In genomic region chr4:38818441-38818976, GRCh38 we compare ENCODE assay signal across 13 cellular contexts. TPM values are rescaled to one million over a fixed set of nuclear protein-coding genes. Genes with fewer than 3 reads are reported as not detected.
DNase-seq lines count a peak whose midpoint lies in the region; ATAC-seq, FAIRE-seq and TF ChIP-seq lines count a peak whose summit lies in the region.
"Had no signal": no experiment of that assay in that cellular context is flagged by ENCODE, and none has a peak within 500 bp of the region (broad histone marks: within the 10 kb centered on the region; RNA-seq: fewer than 3 reads in every experiment).

No MANE protein-coding gene starts in this region.

- H3K36me3 ChIP-seq in mammary epithelial cell (ENCODE audit: insufficient read depth, low read length) (no peaks in the 10 kb centered on the region), pancreas (no peaks in the 10 kb centered on the region), mesendoderm (ENCODE audit: control insufficient read depth, insufficient read depth, low read length) (no peaks in the 10 kb centered on the region)

- H3K79me1 ChIP-seq in mesendoderm (ENCODE audit: low read length), result no peaks in the 10 kb centered on the region

- no peak overlapping the region for H2BK15ac ChIP-seq in mesendoderm (replicated peaks; ENCODE audit: low read depth)

- H2BK120ac ChIP-seq in mesendoderm (ENCODE audit: low read depth, low read length), result no peak overlapping the region

- no peak overlapping the region for H3K56ac ChIP-seq in mesendoderm (ENCODE audit: low read length)

- no peak overlapping the region for H3K23ac ChIP-seq in mesendoderm (ENCODE audit: low read length)

- H3K4me2 ChIP-seq in mammary epithelial cell (ENCODE audit: insufficient read depth, low read depth, low read length) (peak overlapping the region; percentile 10), mesendoderm (ENCODE audit: low read length) (no peak overlapping the region)

- FAIRE-seq in pancreas (lab: Jason Lieb, UNC), result no peak

- H3K27me3 ChIP-seq in mammary epithelial cell (ENCODE audit: insufficient read depth, low read length) (no peaks in the 10 kb centered on the region), pancreas (no peaks in the 10 kb centered on the region), mesendoderm (ENCODE audit: insufficient read depth, low read length, poor library complexity) (no peaks in the 10 kb centered on the region)

- CTCF ChIA-PET in mammary epithelial cell (lab: Charles Lee; ENCODE audit: low non-redundant PET), result no interaction called here

- H3K9ac ChIP-seq in mammary epithelial cell (ENCODE audit: insufficient read depth, low read length), result peak overlapping the region; percentile 33
- no peak overlapping the region for H3K9ac ChIP-seq in mesendoderm (ENCODE audit: low read length)

- H3K18ac ChIP-seq in mesendoderm (ENCODE audit: low read length), result no peak overlapping the region

- H4K5ac ChIP-seq in mesendoderm (ENCODE audit: low read length), result no peak overlapping the region

- in situ Hi-C loops in mammary epithelial cell (cut with MboI; ENCODE audit: low sequenced_read_pairs in 2 of 2), result no loop called here

- H4K20me1 ChIP-seq in mammary epithelial cell (ENCODE audit: insufficient read depth, low read length), result no peaks in the 10 kb centered on the region

- dilution Hi-C loops in mammary epithelial cell (cut with HindIII; ENCODE audit: low sequenced_read_pairs), result no loop called here

- H3K4me3 ChIP-seq in mammary epithelial cell (replicated peaks in 1 of 3; ENCODE audit: insufficient read depth in 1 of 3, low read depth in 2 of 3, low read length in 3 of 3) (no peak overlapping the region), pancreas (no peak overlapping the region), mesendoderm (ENCODE audit: low read length) (no peak overlapping the region)

- no TSS peak for BruUV-seq in mammary epithelial cell (replicated peaks; lab: Mats Ljungman, UMichigan)

- H3K79me2 ChIP-seq in mammary epithelial cell (ENCODE audit: insufficient read depth, low read length), result no peaks in the 10 kb centered on the region
- no peaks in the 10 kb centered on the region for H3K79me2 ChIP-seq in mesendoderm (ENCODE audit: control insufficient read depth, insufficient read depth, low read length)

- no peak overlapping the region for H4K8ac ChIP-seq in mesendoderm (ENCODE audit: low read depth, low read length)

- peak overlapping the region; percentile 6 for H2AFZ ChIP-seq in mammary epithelial cell (ENCODE audit: low read depth, low read length)

- WGBS in mammary epithelial cell (ENCODE audit: low coverage, missing lambda C conversion rate), result 0% methylated on average over 2 of the region's 5 CpGs
- WGBS in pancreas, 2 donors, result 53 to 59% methylated on average over 5 of the region's 5 CpGs
- WGBS in mesendoderm (ENCODE audit: extremely low coverage, insufficient coverage, low lambda C conversion rate), result no CpG with 5 or more reads among the region's 5 CpGs

- H3K4ac ChIP-seq in mesendoderm (ENCODE audit: low read depth, low read length), result no peak overlapping the region

- intact Hi-C loops in mammary epithelial cell (cut with micrococcal nuclease) (no loop called here), pancreas (cut with DNase I) (no loop called here), head of caudate nucleus (cut with DNase I) (no loop called here)

- ATAC-seq in GM19452 (IDR thresholded peaks at IDR 0.05; ENCODE audit: unreplicated experiment), result peak; percentile 51
- ATAC-seq in HG03097 (IDR thresholded peaks at IDR 0.05; ENCODE audit: low FRiP score, unreplicated experiment), result peak; percentile 41
- no peak for ATAC-seq in pancreas
- ATAC-seq: natural killer cell had no signal

- H2AK5ac ChIP-seq in mesendoderm (ENCODE audit: low read length), result no peak overlapping the region

- H3K9me3 ChIP-seq in mammary epithelial cell (replicated peaks; ENCODE audit: insufficient read depth, low read length) (no peaks in the 10 kb centered on the region), pancreas (no peaks in the 10 kb centered on the region)

- no peak overlapping the region for H2BK5ac ChIP-seq in mesendoderm (ENCODE audit: low read length)

- peak overlapping the region; percentile 73 for H3K27ac ChIP-seq in mammary epithelial cell (ENCODE audit: insufficient read depth, low read depth, low read length)
- peak overlapping the region in 1 of 4 donors; percentile 2 for H3K27ac ChIP-seq in pancreas
- no peak overlapping the region for H3K27ac ChIP-seq in mesendoderm (ENCODE audit: low read depth, low read length)

- 0 out of 3 replicates have a peak, but pooled peaks have one; percentile 1 for TF ChIP-seq CTCF in GM12872 (IDR thresholded peaks at IDR 0.05; ENCODE audit: insufficient read depth, low read depth, low read length)
- TF ChIP-seq CTCF in mammary epithelial cell (conservative IDR thresholded peaks at IDR 0.05 in 1 of 2, IDR thresholded peaks at IDR 0.05 in 1 of 2; ENCODE audit: extremely low read depth in 1 of 2, insufficient read depth in 1 of 2, low read depth in 1 of 2, low read length in 2 of 2), result no peak
- TF ChIP-seq CTCF in pancreas (IDR thresholded peaks at IDR 0.05), result no peak

- DNase-seq in mammary epithelial cell (peak; percentile 98), GM19238 (ENCODE audit: insufficient read length, low spot score) (no peak), pancreas (no peak), mesendoderm (no peak), head of caudate nucleus (no peak)
- DNase-seq: activated effector memory CD4-positive, alpha-beta T cell treated with Interleukin-2 at 50 U/mL for 16 hours; CD4-positive, alpha-beta T cell; glutamatergic neuron; natural killer cell; stimulated activated CD4-positive, alpha-beta T cell treated with anti-CD3 and anti-CD28 coated beads, Interleukin-4, amount 100 ng/mL, for 24 hours had no signal

- H3K4me1 ChIP-seq in mammary epithelial cell (ENCODE audit: insufficient read depth, low read length), result peaks cover 26% of the 10 kb centered on the region
- no peaks in the 10 kb centered on the region for H3K4me1 ChIP-seq in pancreas
- no peaks in the 10 kb centered on the region for H3K4me1 ChIP-seq in mesendoderm (ENCODE audit: control insufficient read depth, low read depth, low read length)

RNA-seq across cellular contexts. Expression of gene TLR1, which starts 13.9 kb away (rescaled TPM):
- total RNA-seq in mammary epithelial cell, result 1 to 10 TPM in 1 of 2 donors, under 1 TPM in 1; 0.49 to 3.7 TPM
- polyA plus RNA-seq in mammary epithelial cell, result 0.40 TPM
- polyA minus RNA-seq in mammary epithelial cell, result not detected
- total RNA-seq in pancreas, result 10 to 100 TPM in 2 of 6 donors, 1 to 10 TPM in 4; 3.7 to 25.3 (median 7.4) TPM
- 1 to 10 TPM; 1.3 to 1.4 TPM for polyA plus RNA-seq in pancreas
- polyA plus RNA-seq in mesendoderm (2013, experiment 1 of 2), result not detected
- 0.01 TPM for polyA plus RNA-seq in mesendoderm (2013, experiment 2 of 2)

RNA-seq across cellular contexts. Expression of gene TLR10, which starts 35.7 kb away (rescaled TPM):
- not detected for total RNA-seq in mammary epithelial cell
- not detected for polyA plus RNA-seq in mammary epithelial cell
- polyA minus RNA-seq in mammary epithelial cell, result not detected
- total RNA-seq in pancreas, result 1 to 10 TPM in 1 of 6 donors, under 1 TPM in 4, not detected in 1; 0.04 to 1.2 (median 0.20) TPM
- under 1 TPM; 0.08 to 0.12 TPM for polyA plus RNA-seq in pancreas
- not detected for polyA plus RNA-seq in mesendoderm (2013, experiment 1 of 2)
- 0.01 TPM for polyA plus RNA-seq in mesendoderm (2013, experiment 2 of 2)
- total RNA-seq: CD4-positive, alpha-beta T cell had no signal

RNA-seq across cellular contexts. Expression of gene TLR6, which starts 38.1 kb away (rescaled TPM):
- 1 to 10 TPM; 5.8 to 6.7 TPM for total RNA-seq in mammary epithelial cell
- 0.53 TPM for polyA plus RNA-seq in mammary epithelial cell
- polyA minus RNA-seq in mammary epithelial cell, result not detected
- total RNA-seq in pancreas, result 1 to 10 TPM in 2 of 6 donors, under 1 TPM in 4; 0.19 to 3.9 (median 0.81) TPM
- polyA plus RNA-seq in pancreas, result under 1 TPM; 0.07 to 0.11 TPM
- 0.17 TPM for polyA plus RNA-seq in mesendoderm (2013, experiment 1 of 2)
- 0.17 TPM for polyA plus RNA-seq in mesendoderm (2013, experiment 2 of 2)

RNA-seq across cellular contexts. Expression of gene FAM114A1, which starts 49.1 kb away (rescaled TPM):
- total RNA-seq in mammary epithelial cell (100 to 1,000 TPM in 1 of 2 donors, 10 to 100 TPM in 1; 69.0 to 107 TPM), pancreas (10 to 100 TPM; 18.0 to 42.8 (median 21.9) TPM)
- polyA plus RNA-seq in mammary epithelial cell (82.8 TPM), pancreas (1 to 10 TPM; 8.0 to 8.2 TPM)
- polyA minus RNA-seq in mammary epithelial cell, result 48.1 TPM
- 8.0 TPM for polyA plus RNA-seq in mesendoderm (2013, experiment 1 of 2)
- 9.0 TPM for polyA plus RNA-seq in mesendoderm (2013, experiment 2 of 2)
- total RNA-seq: CD4-positive, alpha-beta T cell had no signal

Comparison
In these comparisons a context has a peak if more than half of its experiments do, and no peak if none do; other contexts are left out.
1. ATAC-seq: peak in GM19452 (single experiment) and HG03097 (single experiment); none in pancreas (0 of 4).